ENCODE assay signal across 11 cellular contexts in genomic region chr17:39605492-39606433, GRCh38. TPM values are rescaled to one million over a fixed set of nuclear protein-coding genes. Genes with fewer than 3 reads are reported as not detected.
DNase-seq lines count a peak whose midpoint lies in the region; TF ChIP-seq lines count a peak whose summit lies in the region.
"Had no signal": no experiment of that assay in that cellular context is flagged by ENCODE, and none has a peak within 500 bp of the region (broad histone marks: within the 10 kb centered on the region; RNA-seq: fewer than 3 reads in every experiment).

No MANE protein-coding gene starts in this region.

- H3K4me3 ChIP-seq in SK-N-MC: peak overlapping the region; percentile 69
- no peak overlapping the region for H3K4me3 ChIP-seq in fibroblast of lung (replicated peaks in 1 of 4; ENCODE audit: control extremely low read depth in 1 of 4, insufficient read depth in 1 of 4, low read depth in 3 of 4, low read length in 4 of 4)
- H3K4me3 ChIP-seq in rectal smooth muscle tissue (ENCODE audit: low read length): peak overlapping the region; percentile 46
- H3K4me3 ChIP-seq in GM23248: no peak overlapping the region
- H3K4me3 ChIP-seq: cardiac muscle cell, uterus had no signal

- no peaks in the 10 kb centered on the region for H3F3A ChIP-seq in GM23248 (ENCODE audit: insufficient read depth)

- H2AFZ ChIP-seq in fibroblast of lung (ENCODE audit: low read length): no peak overlapping the region
- H2AFZ ChIP-seq in GM23248: no peak overlapping the region

- 3% methylated on average over 81 to 89 of the region's 102 CpGs for WGBS in GM23248 (ENCODE audit: low coverage in 1 of 2, low lambda C conversion rate in 2 of 2, missing lambda C conversion rate in 2 of 2), 2 experiments

- TF ChIP-seq CTCF in fibroblast of lung (conservative IDR thresholded peaks at IDR 0.05 in 1 of 2, IDR thresholded peaks at IDR 0.05 in 1 of 2; ENCODE audit: low read depth in 1 of 2, low read length in 2 of 2): no peak

- DNase-seq in NCI-H1417 (lab: John Stamatoyannopoulos, UW) (peak in 2 of 3 experiments; percentile 64 to 76), NCI-H1417 treated with DMSO at 0.1 percent for 48 hours (lab: John Stamatoyannopoulos, UW) (no peak), SK-N-MC (ENCODE audit: low read depth, low spot score) (no peak), fibroblast of lung (ENCODE audit: low read depth in 2 of 2) (peak; percentile 9 to 16), occipital lobe (lab: John Stamatoyannopoulos, UW) (no peak), GM23248 (no peak)
- DNase-seq in activated effector memory CD4-positive, alpha-beta T cell treated with Interleukin-2 at 50 U/mL for 16 hours: no peak
- DNase-seq: NCI-H1694 treated with DMSO at 0.1 percent for 48 hours, uterus had no signal

- H3K36me3 ChIP-seq in SK-N-MC (ENCODE audit: insufficient read depth, low read length): no peaks in the 10 kb centered on the region
- no peaks in the 10 kb centered on the region for H3K36me3 ChIP-seq in fibroblast of lung (ENCODE audit: control insufficient read depth, insufficient read depth, low read length)
- H3K36me3 ChIP-seq in rectal smooth muscle tissue (ENCODE audit: control insufficient read depth, insufficient read depth, low read length): no peaks in the 10 kb centered on the region
- H3K36me3 ChIP-seq in GM23248 (ENCODE audit: low read depth): no peaks in the 10 kb centered on the region
- H3K36me3 ChIP-seq: cardiac muscle cell, uterus had no signal

- H3K79me2 ChIP-seq in fibroblast of lung (ENCODE audit: control insufficient read depth, insufficient read depth, low read length) (no peaks in the 10 kb centered on the region), GM23248 (ENCODE audit: insufficient read depth) (no peaks in the 10 kb centered on the region)

- no peaks in the 10 kb centered on the region for H3K4me1 ChIP-seq in fibroblast of lung (ENCODE audit: control insufficient read depth, extremely low read depth, insufficient read depth, low read length)
- no peaks in the 10 kb centered on the region for H3K4me1 ChIP-seq in rectal smooth muscle tissue (ENCODE audit: control insufficient read depth, insufficient read depth, low read length)
- H3K4me1 ChIP-seq in GM23248 (ENCODE audit: insufficient read depth): no peaks in the 10 kb centered on the region

- in situ Hi-C loops in GM23248 (cut with MboI): no loop called here

- H4K20me1 ChIP-seq in fibroblast of lung (ENCODE audit: control insufficient read depth, extremely low read depth, insufficient read depth, low read length) (no peaks in the 10 kb centered on the region), GM23248 (ENCODE audit: insufficient read depth) (no peaks in the 10 kb centered on the region)

- H3K9me2 ChIP-seq in GM23248 (ENCODE audit: insufficient read depth): no peaks in the 10 kb centered on the region

- no peaks in the 10 kb centered on the region for H3K9me3 ChIP-seq in SK-N-MC (ENCODE audit: low read depth, low read length)
- H3K9me3 ChIP-seq in fibroblast of lung (ENCODE audit: control insufficient read depth, insufficient read depth, low read depth, low read length): no peaks in the 10 kb centered on the region
- H3K9me3 ChIP-seq in GM23248 (ENCODE audit: low read depth): no peaks in the 10 kb centered on the region
- H3K9me3 ChIP-seq: uterus had no signal

- H3K9ac ChIP-seq in SK-N-MC (ENCODE audit: insufficient read length): no peak overlapping the region
- no peak overlapping the region for H3K9ac ChIP-seq in fibroblast of lung (ENCODE audit: insufficient read depth, low read length)
- H3K9ac ChIP-seq in rectal smooth muscle tissue (ENCODE audit: low read length): no peak overlapping the region
- H3K9ac ChIP-seq in GM23248: no peak overlapping the region

- H3K27me3 ChIP-seq in fibroblast of lung (ENCODE audit: control insufficient read depth, insufficient read depth, low read length): peaks cover 73% of the 10 kb centered on the region
- H3K27me3 ChIP-seq in rectal smooth muscle tissue (ENCODE audit: control insufficient read depth, insufficient read depth, low read length): peaks cover 50% of the 10 kb centered on the region
- H3K27me3 ChIP-seq in GM23248 (replicated peaks; ENCODE audit: insufficient read depth): peaks cover 84% of the 10 kb centered on the region

- no peak overlapping the region for H3K4me2 ChIP-seq in fibroblast of lung (ENCODE audit: extremely low read depth, insufficient read depth, low read length)
- no peak overlapping the region for H3K4me2 ChIP-seq in GM23248 (ENCODE audit: unreplicated experiment)

- H3K27ac ChIP-seq in SK-N-MC (no peak overlapping the region), fibroblast of lung (ENCODE audit: insufficient read depth, low read length) (no peak overlapping the region), rectal smooth muscle tissue (ENCODE audit: low read depth, low read length) (no peak overlapping the region), GM23248 (no peak overlapping the region)
- H3K27ac ChIP-seq: cardiac muscle cell, uterus had no signal

RNA-seq across cellular contexts. Expression of gene NEUROD2, which starts 2.0 kb away (rescaled TPM):
- not detected in 2 replicates for total RNA-seq in fibroblast of lung
- not detected in 2 replicates for polyA plus RNA-seq in fibroblast of lung
- not detected in 2 replicates for polyA plus RNA-seq in fibroblast of lung (2012)
- polyA minus RNA-seq in fibroblast of lung (ENCODE audit: low replicate concordance): not detected in 2 replicates
- 70.3 TPM for total RNA-seq in occipital lobe
- total RNA-seq in GM23248 (2014; rRNA removed; shearing (Covaris generic)): not detected in 2 replicates
- polyA plus RNA-seq in GM23248 (2016; fragmentation: Nextera tagmentation; extraction: Ambion mirVana): not detected in 2 replicates
- total RNA-seq: cardiac muscle cell, uterus had no signal
- polyA plus RNA-seq: cardiac muscle cell had no signal

RNA-seq across cellular contexts. Expression of gene PPP1R1B, which starts 21.0 kb away (rescaled TPM):
- total RNA-seq in fibroblast of lung: under 0.01 and 0.26 TPM in 2 replicates
- polyA plus RNA-seq in fibroblast of lung: 0.05 TPM in 1 of 2 replicates, not detected in the other
- 0.08 TPM in 1 of 2 replicates, not detected in the other for polyA plus RNA-seq in fibroblast of lung (2012)
- polyA minus RNA-seq in fibroblast of lung (ENCODE audit: low replicate concordance): not detected in 2 replicates
- 8.1 TPM for total RNA-seq in occipital lobe
- not detected in 2 replicates for total RNA-seq in GM23248 (2014; rRNA removed; shearing (Covaris generic))
- polyA plus RNA-seq in GM23248 (2016; fragmentation: Nextera tagmentation; extraction: Ambion mirVana): not detected in 2 replicates

RNA-seq across cellular contexts. Expression of gene STARD3, which starts 31.2 kb away (rescaled TPM):
- total RNA-seq in fibroblast of lung: 28.0 and 31.7 TPM in 2 replicates
- 30.4 and 43.1 TPM in 2 replicates for polyA plus RNA-seq in fibroblast of lung
- polyA plus RNA-seq in fibroblast of lung (2012): 24.5 and 28.5 TPM in 2 replicates
- 109 and 119 TPM in 2 replicates for polyA minus RNA-seq in fibroblast of lung (ENCODE audit: low replicate concordance)
- 16.2 TPM for total RNA-seq in occipital lobe
- 34.0 and 41.0 TPM in 2 replicates for total RNA-seq in GM23248 (2014; rRNA removed; shearing (Covaris generic))
- polyA plus RNA-seq in GM23248 (2016; fragmentation: Nextera tagmentation; extraction: Ambion mirVana): 32.3 and 34.1 TPM in 2 replicates

RNA-seq across cellular contexts. Expression of gene TCAP, which starts 59.4 kb away (rescaled TPM):
- total RNA-seq in fibroblast of lung (0.17 and 0.26 TPM in 2 replicates), occipital lobe (0.47 TPM)
- polyA plus RNA-seq in fibroblast of lung (0.05 TPM in 1 of 2 replicates, not detected in the other), GM23248 (2016; fragmentation: Nextera tagmentation; extraction: Ambion mirVana) (not detected in 2 replicates)
- polyA plus RNA-seq in fibroblast of lung (2012): 0.09 and 0.16 TPM in 2 replicates
- polyA minus RNA-seq in fibroblast of lung (ENCODE audit: low replicate concordance): 0.19 and 1.2 TPM in 2 replicates
- 0.43 TPM in 1 of 2 replicates, not detected in the other for total RNA-seq in GM23248 (2014; rRNA removed; shearing (Covaris generic))

Comparison
In these comparisons a context has a peak if more than half of its experiments do, and no peak if none do; other contexts are left out.
1. DNase-seq: peak in NCI-H1417 (2 of 3) and fibroblast of lung (2 of 2); none in NCI-H1417 treated with DMSO at 0.1 percent for 48 hours (single experiment), SK-N-MC (single experiment), occipital lobe (single experiment), activated effector memory CD4-positive, alpha-beta T cell treated with Interleukin-2 at 50 U/mL for 16 hours (single experiment) and GM23248 (single experiment).
2. H3K4me3 ChIP-seq: peak in SK-N-MC (single experiment) and rectal smooth muscle tissue (single experiment); none in fibroblast of lung (0 of 4) and GM23248 (single experiment).
3. RNA of gene NEUROD2, which starts 2.0 kb away (total RNA-seq): 70.3 TPM in occipital lobe (single experiment); not detected in fibroblast of lung and not detected in GM23248; every median in the first group is over 10 times any median in the second.